Comparison of ENCODE assay signal across 8 cellular contexts in genomic region chrX:40085086-40085551, GRCh38. TPM values are rescaled to one million over a fixed set of nuclear protein-coding genes. Genes with fewer than 3 reads are reported as not detected.
A peak's percentile ranks its signal among the peaks of the same experiment; 100 is the strongest.
DNase-seq lines count a peak whose midpoint lies in the region; ATAC-seq and TF ChIP-seq lines count a peak whose summit lies in the region.

No MANE protein-coding gene starts in this region.

- no peak for TF ChIP-seq CTCF in 22Rv1 (IDR thresholded peaks at IDR 0.05)

- H3K27ac ChIP-seq in 22Rv1, result peak overlapping the region; percentile 98

- ATAC-seq in left colon (peak; percentile 50), GM18511 (IDR thresholded peaks at IDR 0.05; ENCODE audit: unreplicated experiment) (no peak), GM21447 (IDR thresholded peaks at IDR 0.05; ENCODE audit: unreplicated experiment) (no peak), GM19452 (IDR thresholded peaks at IDR 0.05; ENCODE audit: unreplicated experiment) (no peak)

- DNase-seq in GM04503 (ENCODE audit: low read depth), result peak; percentile 58
- DNase-seq in amniotic stem cell (lab: John Stamatoyannopoulos, UW), result peak; percentile 20
- no peak for DNase-seq in left colon
- DNase-seq in C1 segment of cervical spinal cord (lab: John Stamatoyannopoulos, UW), result no peak

- intact Hi-C loops in left colon (cut with DNase I, micrococcal nuclease), result loop anchor here in 1 of 2 donors (10.0 kb wide), 1 partner anchor 390 kb away; no protein-coding TSS in a partner anchor

RNA-seq across cellular contexts. Expression of gene BCOR, which starts 12.6 kb away (rescaled TPM):
- total RNA-seq in left colon, result 10 to 100 TPM; 19.0 to 24.4 TPM

Comparison
In these comparisons a context has a peak if more than half of its experiments do, and no peak if none do; other contexts are left out.
1. DNase-seq: peak in GM04503 (single experiment) and amniotic stem cell (single experiment); none in left colon (0 of 2) and C1 segment of cervical spinal cord (0 of 14).